ENCODE assay signal across 13 cellular contexts in genomic region chr7:76356115-76356514, GRCh38. TPM values are rescaled to one million over a fixed set of nuclear protein-coding genes. Genes with fewer than 3 reads are reported as not detected.
DNase-seq lines count a peak whose midpoint lies in the region; ATAC-seq and TF ChIP-seq lines count a peak whose summit lies in the region.
"Had no signal": no experiment of that assay in that cellular context is flagged by ENCODE, and none has a peak within 500 bp of the region (broad histone marks: within the 10 kb centered on the region; RNA-seq: fewer than 3 reads in every experiment).

No MANE protein-coding gene starts in this region.

- intact Hi-C loops in left lung (cut with DNase I), result no loop called here

- ATAC-seq in left lung (no peak), GM18858 (IDR thresholded peaks at IDR 0.05; ENCODE audit: unreplicated experiment) (no peak), GM18907 (IDR thresholded peaks at IDR 0.05; ENCODE audit: unreplicated experiment) (no peak)

- H3K4me2 ChIP-seq in DOHH2 (ENCODE audit: low read length), result peak overlapping the region; percentile 96
- H3K4me2 ChIP-seq in Loucy (ENCODE audit: low read depth, low read length, poor library complexity, severe bottlenecking), result peak overlapping the region; percentile 87

- peak overlapping the region; percentile 27 to 100 (median 47) for H3K27ac Mint-ChIP-seq in brain
- H3K27ac Mint-ChIP-seq in nephron progenitor cell, result no peak overlapping the region

- H3K9me2 ChIP-seq in DOHH2 (replicated peaks; ENCODE audit: control insufficient read depth, low read length), result no peaks in the 10 kb centered on the region
- H3K9me2 ChIP-seq in Loucy (replicated peaks; ENCODE audit: low read depth, low read length), result no peaks in the 10 kb centered on the region

- H3K9ac ChIP-seq in Loucy (ENCODE audit: low read depth, low read length, poor library complexity, severe bottlenecking), result peak overlapping the region; percentile 89

- peaks cover 38% of the 10 kb centered on the region for H3K4me1 ChIP-seq in DOHH2 (ENCODE audit: control insufficient read depth, low read length)
- H3K4me1 ChIP-seq in Loucy (ENCODE audit: insufficient read depth, low read length, poor library complexity, severe bottlenecking), result peaks cover 49% of the 10 kb centered on the region
- H3K4me1 ChIP-seq in left lung, result peaks cover 6 to 75% of the 10 kb centered on the region in 2 donors

- H4K20me1 ChIP-seq in DOHH2 (ENCODE audit: control insufficient read depth, insufficient read depth, low read depth, low read length), result peaks cover 46% of the 10 kb centered on the region
- peaks cover 74% of the 10 kb centered on the region for H4K20me1 ChIP-seq in Loucy (ENCODE audit: insufficient read depth, low read length, poor library complexity, severe bottlenecking)

- H3K79me2 ChIP-seq in DOHH2 (ENCODE audit: control insufficient read depth, low read length) (peaks cover 77% of the 10 kb centered on the region), Loucy (ENCODE audit: insufficient read depth, low read length) (peaks cover 76% of the 10 kb centered on the region)

- DNase-seq in nephron progenitor cell, result no peak
- DNase-seq in left lung, result no peak
- DNase-seq in GM19238 (ENCODE audit: insufficient read length, low spot score), result no peak
- DNase-seq: activated CD4-positive, alpha-beta T cell treated with anti-CD3 and anti-CD28 coated beads for 4 hours; MV-4-11; SHP77 treated with DMSO at 0.1 percent for 48 hours; stomach had no signal

- H3K27me3 Mint-ChIP-seq in brain (peaks cover 12% of the 10 kb centered on the region), nephron progenitor cell (ENCODE audit: low read depth, poor library complexity) (peaks cover 3% of the 10 kb centered on the region)

- H3K27me3 ChIP-seq in DOHH2 (ENCODE audit: control insufficient read depth, low read length) (no peaks in the 10 kb centered on the region), Loucy (ENCODE audit: insufficient read depth, low read length, poor library complexity, severe bottlenecking) (no peaks in the 10 kb centered on the region), left lung (no peaks in the 10 kb centered on the region)
- H3K27me3 ChIP-seq: neutrophil, stomach had no signal

- peaks cover 64% of the 10 kb centered on the region for H3K4me1 Mint-ChIP-seq in brain
- H3K4me1 Mint-ChIP-seq in nephron progenitor cell, result peaks cover 32% of the 10 kb centered on the region

- H3K4me3 Mint-ChIP-seq in brain (peak overlapping the region; percentile 75 to 97 (median 94)), nephron progenitor cell (peak overlapping the region; percentile 95)

- TF ChIP-seq CTCF in DOHH2 (IDR thresholded peaks at IDR 0.05; ENCODE audit: low read depth, low read length, poor library complexity, severe bottlenecking) (no peak), Loucy (conservative IDR thresholded peaks at IDR 0.05; ENCODE audit: low read length) (no peak), brain (conservative IDR thresholded peaks at IDR 0.05) (no peak), nephron progenitor cell (IDR thresholded peaks at IDR 0.05) (no peak), left lung (IDR thresholded peaks at IDR 0.05) (no peak)

- H3K27ac ChIP-seq in DOHH2 (ENCODE audit: low read depth, low read length) (no peak overlapping the region), left lung (no peak overlapping the region)

- H3K4me3 ChIP-seq in DOHH2 (ENCODE audit: low read length) (peak overlapping the region; percentile 10; the same call in 1 of the 2 replicates), Loucy (ENCODE audit: low read length, poor library complexity, severe bottlenecking) (peak overlapping the region; percentile 98), left lung (peak overlapping the region in 1 of 2 donors; percentile 100)

- H3F3A ChIP-seq in DOHH2 (ENCODE audit: control insufficient read depth, insufficient read depth) (no peaks in the 10 kb centered on the region), Loucy (ENCODE audit: low read depth) (no peaks in the 10 kb centered on the region)

- H3K36me3 Mint-ChIP-seq in brain (peaks cover 67% of the 10 kb centered on the region), nephron progenitor cell (ENCODE audit: low read depth) (peaks cover 68% of the 10 kb centered on the region)

- H3K9me3 Mint-ChIP-seq in brain, result peaks cover 4 to 34% (median 12%) of the 10 kb centered on the region in 5 experiments
- peaks cover 46% of the 10 kb centered on the region for H3K9me3 Mint-ChIP-seq in nephron progenitor cell

- H2AFZ ChIP-seq in Loucy (ENCODE audit: low read length), result no peak overlapping the region

- H3K9me3 ChIP-seq in DOHH2 (ENCODE audit: control insufficient read depth, insufficient read depth, low read length), result no peaks in the 10 kb centered on the region
- no peaks in the 10 kb centered on the region for H3K9me3 ChIP-seq in Loucy (ENCODE audit: insufficient read depth, low read depth, low read length)
- no peaks in the 10 kb centered on the region for H3K9me3 ChIP-seq in left lung
- H3K9me3 ChIP-seq: neutrophil, stomach had no signal

- H3K36me3 ChIP-seq in DOHH2 (ENCODE audit: control insufficient read depth, low read length) (peaks cover 72% of the 10 kb centered on the region), Loucy (ENCODE audit: insufficient read depth, low read length) (peaks cover 11% of the 10 kb centered on the region; the same call in 1 of the 2 replicates), left lung (peaks cover 0 to 20% of the 10 kb centered on the region in 2 donors)
- H3K36me3 ChIP-seq: neutrophil had no signal

RNA-seq across cellular contexts. Expression of gene YWHAG, which starts 2.7 kb away (rescaled TPM):
- 215 TPM for polyA plus RNA-seq in brain (ENCODE audit: insufficient read depth, low read depth, low replicate concordance)
- total RNA-seq in left lung, result 100 to 1,000 TPM; 116 to 160 TPM

RNA-seq across cellular contexts. Expression of gene SSC4D, which starts 53.4 kb away (rescaled TPM):
- polyA plus RNA-seq in brain (ENCODE audit: insufficient read depth, low read depth, low replicate concordance), result 2.2 TPM
- 1 to 10 TPM in 1 of 2 donors, under 1 TPM in 1; 0.76 to 1.8 TPM for total RNA-seq in left lung

RNA-seq across cellular contexts. Expression of gene HSPB1, which starts 53.6 kb away (rescaled TPM):
- 404 TPM for polyA plus RNA-seq in brain (ENCODE audit: insufficient read depth, low read depth, low replicate concordance)
- 100 to 1,000 TPM; 482 to 951 TPM for total RNA-seq in left lung
